Comparison of ENCODE assay signal across 19 cellular contexts in genomic region chr19:28889941-28890645, GRCh38.
"Had no signal": no experiment of that assay in that cellular context is flagged by ENCODE, and none has a peak within 500 bp of the region (broad histone marks: within the 10 kb centered on the region; RNA-seq: fewer than 3 reads in every experiment).

No MANE protein-coding gene starts in this region.

- H3K27ac ChIP-seq: brain microvascular endothelial cell, gastroesophageal sphincter, heart right ventricle, psoas muscle, right atrium auricular region, thyroid gland, upper lobe of right lung had no signal

- H3K36me3 ChIP-seq: brain microvascular endothelial cell, gastroesophageal sphincter, heart right ventricle, right atrium auricular region, thyroid gland, upper lobe of right lung had no signal

- H3K27me3 ChIP-seq: brain microvascular endothelial cell, right atrium auricular region, thyroid gland, upper lobe of right lung had no signal

- H3K9me3 ChIP-seq: gastroesophageal sphincter, heart right ventricle, psoas muscle, right atrium auricular region, thyroid gland, upper lobe of right lung had no signal

- H3K4me3 ChIP-seq: gastroesophageal sphincter, heart right ventricle, psoas muscle, right atrium auricular region, thyroid gland, upper lobe of right lung had no signal

- H3K4me1 ChIP-seq: gastroesophageal sphincter, psoas muscle, right atrium auricular region, thyroid gland, upper lobe of right lung had no signal

- DNase-seq: activated CD4-positive, alpha-beta T cell treated with anti-CD3 and anti-CD28 coated beads, Interleukin-2, amount 10 ng/mL, durations not matched to agents 7 days and 5 days; activated CD8-positive, alpha-beta T cell treated with anti-CD3 and anti-CD28 coated beads, Interleukin-2, amount 10 ng/mL, durations not matched to agents 7 days and 5 days; activated gamma-delta T cell treated with Interleukin-2 at 50 U/mL for 16 hours; aorta; brain microvascular endothelial cell; effector memory CD4-positive, alpha-beta T cell; heart right ventricle; islet precursor cell; left colon; mesendoderm; naive thymus-derived CD4-positive, alpha-beta T cell; psoas muscle; stimulated activated CD4-positive, alpha-beta T cell treated with anti-CD3 and anti-CD28 coated beads, Interleukin-12 subunit alpha, Interleukin-12 subunit beta, amount 100 ng/mL, for 4 hours; T-helper 2 cell; thyroid gland; upper lobe of right lung had no signal

- ATAC-seq: activated CD4-positive, CD25-positive, alpha-beta regulatory T cell treated with anti-CD3 and anti-CD28 coated beads, Interleukin-2, amount 50 U/mL, for 24 hours; activated CD8-positive, alpha-beta T cell treated with anti-CD3 and anti-CD28 coated beads, Interleukin-2, amount 10 ng/mL, durations not matched to agents 7 days and 5 days; gastroesophageal sphincter; heart right ventricle; left colon; naive thymus-derived CD4-positive, alpha-beta T cell; psoas muscle had no signal
